ENCODE assay signal across 12 cellular contexts in genomic region chr2:1132328-1132964, GRCh38.
DNase-seq lines count a peak whose midpoint lies in the region; ATAC-seq and TF ChIP-seq lines count a peak whose summit lies in the region.
"Had no signal": no experiment of that assay in that cellular context is flagged by ENCODE, and none has a peak within 500 bp of the region (broad histone marks: within the 10 kb centered on the region; RNA-seq: fewer than 3 reads in every experiment).

No MANE protein-coding gene starts in this region.

- H3K27me3 Mint-ChIP-seq in activated CD8-positive, alpha-beta T cell treated with anti-CD3 and anti-CD28 coated beads for 36 hours, result no peaks in the 10 kb centered on the region
- peaks cover 4% of the 10 kb centered on the region for H3K27me3 Mint-ChIP-seq in activated CD8-positive, alpha-beta T cell treated with anti-CD3 and anti-CD28 coated beads, Interleukin-2, amount 10 ng/mL, durations not matched to agents 7 days and 5 days (ENCODE audit: low read depth)
- H3K27me3 Mint-ChIP-seq in activated naive CD8-positive, alpha-beta T cell treated with anti-CD3 and anti-CD28 coated beads, Interleukin-2, amount 50 U/mL, for 24 hours, result peaks cover 9% of the 10 kb centered on the region
- H3K27me3 Mint-ChIP-seq in type B pancreatic cell, result peaks cover 11% of the 10 kb centered on the region

- H3K9me3 Mint-ChIP-seq in activated CD8-positive, alpha-beta T cell treated with anti-CD3 and anti-CD28 coated beads for 36 hours, result no peaks in the 10 kb centered on the region
- H3K9me3 Mint-ChIP-seq in activated CD8-positive, alpha-beta T cell treated with anti-CD3 and anti-CD28 coated beads, Interleukin-2, amount 10 ng/mL, durations not matched to agents 7 days and 5 days (ENCODE audit: insufficient read depth), result no peaks in the 10 kb centered on the region
- no peaks in the 10 kb centered on the region for H3K9me3 Mint-ChIP-seq in activated naive CD8-positive, alpha-beta T cell treated with anti-CD3 and anti-CD28 coated beads, Interleukin-2, amount 50 U/mL, for 24 hours
- H3K9me3 Mint-ChIP-seq in type B pancreatic cell, result no peaks in the 10 kb centered on the region
- H3K9me3 Mint-ChIP-seq: brain had no signal

- no peak for TF ChIP-seq CTCF in activated CD8-positive, alpha-beta T cell treated with anti-CD3 and anti-CD28 coated beads for 36 hours (IDR thresholded peaks at IDR 0.05)
- TF ChIP-seq CTCF in testis (IDR thresholded peaks at IDR 0.05), result no peak
- TF ChIP-seq CTCF in type B pancreatic cell (conservative IDR thresholded peaks at IDR 0.05), result no peak

- no peaks in the 10 kb centered on the region for H3K9me3 ChIP-seq in testis

- H3K36me3 Mint-ChIP-seq in activated CD8-positive, alpha-beta T cell treated with anti-CD3 and anti-CD28 coated beads for 36 hours (ENCODE audit: low read depth), result no peaks in the 10 kb centered on the region
- H3K36me3 Mint-ChIP-seq in activated CD8-positive, alpha-beta T cell treated with anti-CD3 and anti-CD28 coated beads, Interleukin-2, amount 10 ng/mL, durations not matched to agents 7 days and 5 days (ENCODE audit: low read depth), result no peaks in the 10 kb centered on the region
- peaks cover 2% of the 10 kb centered on the region for H3K36me3 Mint-ChIP-seq in activated naive CD8-positive, alpha-beta T cell treated with anti-CD3 and anti-CD28 coated beads, Interleukin-2, amount 50 U/mL, for 24 hours (ENCODE audit: low read depth)
- no peaks in the 10 kb centered on the region for H3K36me3 Mint-ChIP-seq in type B pancreatic cell
- H3K36me3 Mint-ChIP-seq: brain had no signal

- 88 to 92% methylated on average over 14 of the region's 14 CpGs for WGBS in testis, 2 donors

- no peaks in the 10 kb centered on the region for H3K36me3 ChIP-seq in testis (ENCODE audit: low read depth, missing control alignments)

- intact Hi-C loops in activated CD8-positive, alpha-beta T cell treated with anti-CD3 and anti-CD28 coated beads for 36 hours (cut with micrococcal nuclease), result no loop called here
- intact Hi-C loops in testis (cut with DNase I; ENCODE audit: low total_unique reads), result no loop called here

- H3K27ac ChIP-seq in testis, result no peak overlapping the region

- H3K4me3 Mint-ChIP-seq in activated CD8-positive, alpha-beta T cell treated with anti-CD3 and anti-CD28 coated beads for 36 hours, result no peak overlapping the region
- H3K4me3 Mint-ChIP-seq in activated CD8-positive, alpha-beta T cell treated with anti-CD3 and anti-CD28 coated beads, Interleukin-2, amount 10 ng/mL, durations not matched to agents 7 days and 5 days, result no peak overlapping the region
- H3K4me3 Mint-ChIP-seq in activated naive CD8-positive, alpha-beta T cell treated with anti-CD3 and anti-CD28 coated beads, Interleukin-2, amount 50 U/mL, for 24 hours, result no peak overlapping the region
- H3K4me3 Mint-ChIP-seq in type B pancreatic cell, result no peak overlapping the region
- H3K4me3 Mint-ChIP-seq: brain had no signal

- peaks cover 24% of the 10 kb centered on the region for H3K4me1 Mint-ChIP-seq in activated CD8-positive, alpha-beta T cell treated with anti-CD3 and anti-CD28 coated beads for 36 hours (ENCODE audit: low read depth)
- peaks cover 8% of the 10 kb centered on the region for H3K4me1 Mint-ChIP-seq in activated CD8-positive, alpha-beta T cell treated with anti-CD3 and anti-CD28 coated beads, Interleukin-2, amount 10 ng/mL, durations not matched to agents 7 days and 5 days (ENCODE audit: low read depth)
- H3K4me1 Mint-ChIP-seq in activated naive CD8-positive, alpha-beta T cell treated with anti-CD3 and anti-CD28 coated beads, Interleukin-2, amount 50 U/mL, for 24 hours, result peaks cover 33% of the 10 kb centered on the region
- peaks cover 23% of the 10 kb centered on the region for H3K4me1 Mint-ChIP-seq in type B pancreatic cell (ENCODE audit: unreplicated experiment)

- CTCF ChIA-PET in activated CD8-positive, alpha-beta T cell treated with anti-CD3 and anti-CD28 coated beads for 36 hours (lab: Charles Lee), result interaction anchor here (0.8 to 2.2 kb wide), 2 partner anchors 8 to 293 kb away, joined by 3 to 17 read pairs; no protein-coding TSS in a partner anchor
- CTCF ChIA-PET in activated CD8-positive, alpha-beta T cell treated with anti-CD3 and anti-CD28 coated beads, Interleukin-2, amount 10 ng/mL, durations not matched to agents 7 days and 5 days (lab: Charles Lee), result interaction anchor here (0.8 to 0.9 kb wide), 2 partner anchors 8 to 178 kb away, joined by 3 to 8 read pairs; no protein-coding TSS in a partner anchor

- H3K4me3 ChIP-seq in testis, result no peak overlapping the region
- H3K4me3 ChIP-seq: GM12878 had no signal

- TF ChIP-seq POLR2A in testis (IDR thresholded peaks at IDR 0.05), result no peak

- H3K4me1 ChIP-seq in testis, result no peaks in the 10 kb centered on the region

- peak; percentile 78 for DNase-seq in activated CD8-positive, alpha-beta T cell treated with anti-CD3 and anti-CD28 coated beads for 36 hours
- DNase-seq in activated CD8-positive, alpha-beta T cell treated with anti-CD3 and anti-CD28 coated beads, Interleukin-2, amount 10 ng/mL, durations not matched to agents 7 days and 5 days, result no peak
- DNase-seq in NCI-H510A (lab: John Stamatoyannopoulos, UW) (peak; percentile 87), testis (no peak), type B pancreatic cell (ENCODE audit: extremely low spot score, unreplicated experiment) (no peak), cerebellar cortex (ENCODE audit: low spot score) (no peak)
- DNase-seq in activated naive CD8-positive, alpha-beta T cell treated with anti-CD3 and anti-CD28 coated beads, Interleukin-2, amount 50 U/mL, for 24 hours, result peak; percentile 30
- peak; percentile 4 for DNase-seq in stimulated activated CD8-positive, alpha-beta memory T cell treated with anti-CD3 and anti-CD28 coated beads, Interleukin-4, amount 100 ng/mL, for 24 hours (ENCODE audit: low read depth)
- DNase-seq: mammary epithelial cell, trophoblast cell had no signal

- H3K27me3 ChIP-seq in testis, result no peaks in the 10 kb centered on the region

- POLR2A ChIA-PET in activated CD8-positive, alpha-beta T cell treated with anti-CD3 and anti-CD28 coated beads for 36 hours (lab: Charles Lee), result interaction anchor here (1.0 kb wide), 1 partner anchor 13 kb away, joined by 4 read pairs; no protein-coding TSS in a partner anchor
- POLR2A ChIA-PET in activated CD8-positive, alpha-beta T cell treated with anti-CD3 and anti-CD28 coated beads, Interleukin-2, amount 10 ng/mL, durations not matched to agents 7 days and 5 days (lab: Charles Lee), result no interaction called here

- ATAC-seq in activated CD8-positive, alpha-beta T cell treated with anti-CD3 and anti-CD28 coated beads for 36 hours, result peak; percentile 93
- ATAC-seq in activated CD8-positive, alpha-beta T cell treated with anti-CD3 and anti-CD28 coated beads, Interleukin-2, amount 10 ng/mL, durations not matched to agents 7 days and 5 days, result no peak
- peak; percentile 89 for ATAC-seq in activated naive CD8-positive, alpha-beta T cell treated with anti-CD3 and anti-CD28 coated beads, Interleukin-2, amount 50 U/mL, for 24 hours
- ATAC-seq: GM12878 had no signal

- no peak overlapping the region for H3K27ac Mint-ChIP-seq in activated CD8-positive, alpha-beta T cell treated with anti-CD3 and anti-CD28 coated beads for 36 hours
- no peak overlapping the region for H3K27ac Mint-ChIP-seq in activated CD8-positive, alpha-beta T cell treated with anti-CD3 and anti-CD28 coated beads, Interleukin-2, amount 10 ng/mL, durations not matched to agents 7 days and 5 days
- no peak overlapping the region for H3K27ac Mint-ChIP-seq in activated naive CD8-positive, alpha-beta T cell treated with anti-CD3 and anti-CD28 coated beads, Interleukin-2, amount 50 U/mL, for 24 hours
- H3K27ac Mint-ChIP-seq in type B pancreatic cell, result no peak overlapping the region
- H3K27ac Mint-ChIP-seq: brain had no signal

Comparison
In these comparisons a context has a peak if more than half of its experiments do, and no peak if none do; other contexts are left out.
1. DNase-seq: peak in activated CD8-positive, alpha-beta T cell treated with anti-CD3 and anti-CD28 coated beads for 36 hours (single experiment), NCI-H510A (single experiment), activated naive CD8-positive, alpha-beta T cell treated with anti-CD3 and anti-CD28 coated beads, Interleukin-2, amount 50 U/mL, for 24 hours (single experiment) and stimulated activated CD8-positive, alpha-beta memory T cell treated with anti-CD3 and anti-CD28 coated beads, Interleukin-4, amount 100 ng/mL, for 24 hours (single experiment); none in activated CD8-positive, alpha-beta T cell treated with anti-CD3 and anti-CD28 coated beads, Interleukin-2, amount 10 ng/mL, durations not matched to agents 7 days and 5 days (single experiment), testis (single experiment), type B pancreatic cell (single experiment) and cerebellar cortex (single experiment).